Comparison of ENCODE assay signal across 28 cellular contexts in genomic region chr9:132931178-132931735, GRCh38. TPM values are rescaled to one million over a fixed set of nuclear protein-coding genes. Genes with fewer than 3 reads are reported as not detected.
DNase-seq lines count a peak whose midpoint lies in the region; ATAC-seq, FAIRE-seq and TF ChIP-seq lines count a peak whose summit lies in the region.
"Had no signal": no experiment of that assay in that cellular context is flagged by ENCODE, and none has a peak within 500 bp of the region (broad histone marks: within the 10 kb centered on the region; RNA-seq: fewer than 3 reads in every experiment).

No MANE protein-coding gene starts in this region.

- peak overlapping the region in 1 of 2 experiments; percentile 51; a peak in 1 of 4 replicates for H4K8ac ChIP-seq in IMR-90 (ENCODE audit: low read depth in 2 of 2, low read length in 2 of 2)

- peak overlapping the region; percentile 18 for H2BK5ac ChIP-seq in IMR-90 (ENCODE audit: low read depth, low read length, poor library complexity, severe bottlenecking)

- H3K27ac ChIP-seq in IMR-90 (ENCODE audit: insufficient read depth, low read length) (peak overlapping the region; percentile 97), SJSA1 (peak overlapping the region; percentile 85), hepatocyte (no peak overlapping the region)
- H3K27ac ChIP-seq: C4-2B, HL-60 had no signal

- H3K4me2 ChIP-seq in IMR-90 (ENCODE audit: low read depth, low read length) (peak overlapping the region; percentile 78), hepatocyte (no peak overlapping the region)
- H3K4me2 ChIP-seq: SK-N-SH had no signal

- CTCF ChIA-PET in IMR-90 (lab: Yijun Ruan, JAX) = interaction anchor here (0.6 to 1.3 kb wide), 3 partner anchors 9 to 30 kb away, joined by 3 to 4 read pairs (median 3); no protein-coding TSS in a partner anchor

- H4K20me1 ChIP-seq in IMR-90 (ENCODE audit: insufficient read depth, low read length) (peaks cover 14% of the 10 kb centered on the region; the same call in 1 of the 2 replicates), hepatocyte (ENCODE audit: insufficient read depth, poor library complexity, severe bottlenecking) (peaks cover 2% of the 10 kb centered on the region)

- H4K91ac ChIP-seq in IMR-90 (ENCODE audit: insufficient read depth, low read depth, low read length) = peak overlapping the region; percentile 68

- peak overlapping the region; percentile 67; the same call in 1 of the 2 replicates for H3K4ac ChIP-seq in IMR-90 (ENCODE audit: low read depth, low read length)

- peak overlapping the region; percentile 72 for H2BK120ac ChIP-seq in IMR-90 (ENCODE audit: low read depth, low read length)

- H3K14ac ChIP-seq in IMR-90 (replicated peaks; ENCODE audit: low read depth, low read length) = no peak overlapping the region

- peak overlapping the region; percentile 82 for H2BK20ac ChIP-seq in IMR-90 (ENCODE audit: low read depth, low read length)

- no peak for FAIRE-seq in D721Med (lab: Jason Lieb, UNC)

- 80% methylated on average over 1 of the region's 9 CpGs; no CpG with 5 or more reads in 1 of the 2 experiments for WGBS in IMR-90 (ENCODE audit: extremely low coverage in 2 of 2, insufficient read length in 1 of 2), 2 experiments
- WGBS in hepatocyte (ENCODE audit: low lambda C conversion rate, missing lambda C conversion rate) = 70% methylated on average over 9 of the region's 9 CpGs

- H2AK9ac ChIP-seq in IMR-90 (replicated peaks; ENCODE audit: low read depth, low read length, poor library complexity) = no peak overlapping the region

- no peak for TF ChIP-seq CTCF in IMR-90 (conservative IDR thresholded peaks at IDR 0.05; ENCODE audit: low read depth, low read length)
- TF ChIP-seq CTCF in choroid plexus epithelial cell (conservative IDR thresholded peaks at IDR 0.05; ENCODE audit: low read depth, low read length) = no peak
- TF ChIP-seq CTCF in omental fat pad (IDR thresholded peaks at IDR 0.05) = no peak
- no peak for TF ChIP-seq CTCF in D721Med (IDR thresholded peaks at IDR 0.05; ENCODE audit: insufficient read depth, missing control alignments)
- no peak for TF ChIP-seq CTCF in hepatocyte (IDR thresholded peaks at IDR 0.05; ENCODE audit: poor library complexity)

- DNase-seq in IMR-90 (peak; percentile 41), SJSA1 (ENCODE audit: low read depth in 1 of 2, low spot score in 2 of 2) (peak; percentile 79 to 86), choroid plexus epithelial cell (ENCODE audit: low read depth) (peak; percentile 21), omental fat pad (ENCODE audit: low spot score) (no peak), D721Med (ENCODE audit: insufficient read length, low spot score) (no peak), hepatocyte (ENCODE audit: low spot score) (no peak)
- DNase-seq in effector CD4-positive, alpha-beta T cell = no peak
- DNase-seq: Caco-2; CD8-positive, alpha-beta T cell; DMS 273 treated with DMSO at 0.1 percent for 48 hours; DMS79 treated with DMSO at 0.1 percent for 48 hours; H7; KBM-7; NCI-H1048; NCI-H1417; NCI-H1694 treated with DMSO at 0.1 percent for 48 hours; NCI-H2081; NCI-H2227 treated with DMSO at 0.1 percent for 48 hours; NCI-H526 treated with DMSO at 0.1 percent for 48 hours; Right ventricle myocardium superior; RPMI8226; SK-N-SH; SW 1271 had no signal

- peak overlapping the region; percentile 60; the same call in 1 of the 2 replicates for H4K5ac ChIP-seq in IMR-90 (ENCODE audit: low read depth, low read length)

- H3K9me3 ChIP-seq in IMR-90 (ENCODE audit: control insufficient read depth, insufficient read depth, low read length) (no peaks in the 10 kb centered on the region), SJSA1 (replicated peaks) (no peaks in the 10 kb centered on the region), hepatocyte (ENCODE audit: low read depth) (no peaks in the 10 kb centered on the region)
- H3K9me3 ChIP-seq: Caco-2, SK-N-SH had no signal

- H2AFZ ChIP-seq in IMR-90 (replicated peaks; ENCODE audit: low read length, poor library complexity) (no peak overlapping the region), hepatocyte (no peak overlapping the region)

- H2BK15ac ChIP-seq in IMR-90 (ENCODE audit: low read depth, low read length) = no peak overlapping the region; the same call in 2 of the 3 replicates

- H3K9me2 ChIP-seq in hepatocyte (replicated peaks; ENCODE audit: insufficient read depth) = no peaks in the 10 kb centered on the region
- H3K9me2 ChIP-seq: SK-N-SH had no signal

- H3K9ac ChIP-seq in IMR-90 (ENCODE audit: low read depth, low read length) = peak overlapping the region; percentile 35; the same call in 1 of the 2 replicates
- H3K9ac ChIP-seq: SK-N-SH had no signal

- ATAC-seq in IMR-90 (ENCODE audit: low read depth) = peak; percentile 86
- no peak for ATAC-seq in omental fat pad (ENCODE audit: low FRiP score)
- ATAC-seq: CD8-positive, alpha-beta T cell had no signal

- intact Hi-C loops in IMR-90 (cut with micrococcal nuclease) = no loop called here

- no peak for TF ChIP-seq RAD21 in IMR-90 (IDR thresholded peaks at IDR 0.05; ENCODE audit: low read length)

- peaks cover 36% of the 10 kb centered on the region for H3K79me2 ChIP-seq in hepatocyte

- no TSS peak for BruUV-seq in IMR-90 (replicated peaks; lab: Mats Ljungman, UMichigan)

- peak overlapping the region; percentile 24 for H3K18ac ChIP-seq in IMR-90 (ENCODE audit: low read depth, low read length)

- dilution Hi-C loops in IMR-90 (cut with HindIII; ENCODE audit: low sequenced_read_pairs, unreplicated experiment) = no loop called here

- H3K4me1 ChIP-seq in IMR-90 (ENCODE audit: control insufficient read depth, insufficient read depth, low read length) = peaks cover 11% of the 10 kb centered on the region
- H3K4me1 ChIP-seq in SJSA1 (replicated peaks) = peaks cover 58% of the 10 kb centered on the region
- no peaks in the 10 kb centered on the region for H3K4me1 ChIP-seq in hepatocyte (ENCODE audit: insufficient read depth)
- H3K4me1 ChIP-seq: Caco-2 had no signal

- H3K36me3 ChIP-seq in IMR-90 (ENCODE audit: control insufficient read depth, insufficient read depth, low read length) = peaks cover 15% of the 10 kb centered on the region
- peaks cover 61% of the 10 kb centered on the region for H3K36me3 ChIP-seq in SJSA1
- H3K36me3 ChIP-seq in hepatocyte (replicated peaks; ENCODE audit: insufficient read depth, low read depth) = no peaks in the 10 kb centered on the region

- peaks cover 18% of the 10 kb centered on the region for H3K9me1 ChIP-seq in IMR-90 (ENCODE audit: insufficient read depth, low read length)

- no peak overlapping the region for H3K56ac ChIP-seq in IMR-90 (ENCODE audit: extremely low read depth, insufficient read depth, low read length)

- POLR2A ChIA-PET in IMR-90 (lab: Charles Lee; ENCODE audit: unreplicated experiment) = no interaction called here

- TF ChIP-seq POLR2A in IMR-90 (IDR thresholded peaks at IDR 0.05; ENCODE audit: low read depth, low read length) = no peak

- H3K27me3 ChIP-seq in IMR-90 (ENCODE audit: control insufficient read depth, insufficient read depth, low read length) (no peaks in the 10 kb centered on the region), SJSA1 (replicated peaks) (no peaks in the 10 kb centered on the region), hepatocyte (no peaks in the 10 kb centered on the region)

- peak overlapping the region; percentile 66; the same call in 1 of the 2 replicates for H2AK5ac ChIP-seq in IMR-90 (ENCODE audit: low read depth, low read length)

- H3K23ac ChIP-seq in IMR-90 (ENCODE audit: low read depth, low read length) = peak overlapping the region; percentile 12; the same call in 1 of the 2 replicates

- H3K4me3 ChIP-seq in IMR-90 (ENCODE audit: insufficient read depth, low read depth, low read length) = no peak overlapping the region
- H3K4me3 ChIP-seq in SJSA1 = peak overlapping the region; percentile 13; the same call in 1 of the 2 replicates
- no peak overlapping the region for H3K4me3 ChIP-seq in choroid plexus epithelial cell (ENCODE audit: low read depth, low read length)
- H3K4me3 ChIP-seq in hepatocyte = no peak overlapping the region

- peaks cover 36 to 61% of the 10 kb centered on the region in 2 experiments for H3K79me1 ChIP-seq in IMR-90 (ENCODE audit: low read depth in 1 of 2, low read length in 2 of 2)

- in situ Hi-C loops in IMR-90 (cut with MboI; ENCODE audit: low sequenced_read_pairs) = no loop called here

RNA-seq across cellular contexts. Expression of gene TSC1, which starts 13.2 kb away (rescaled TPM):
- 44.2 and 56.3 TPM in 2 replicates for total RNA-seq in IMR-90 (2012; rRNA removed)
- polyA plus RNA-seq in IMR-90 (2012; rRNA removed) = 24.0 and 25.7 TPM in 2 replicates
- polyA plus RNA-seq in IMR-90 (2012; cell fraction: cytosol; rRNA removed) = 9.0 and 12.4 TPM in 2 replicates
- 57.8 and 168 TPM in 2 replicates for polyA plus RNA-seq in IMR-90 (2012; cell fraction: nucleus; rRNA removed; ENCODE audit: low replicate concordance)
- total RNA-seq in SJSA1 (2014; rRNA removed; shearing (Covaris generic)) = 44.0 and 54.5 TPM in 2 replicates
- total RNA-seq in omental fat pad = 10 to 100 TPM; 40.7 to 68.4 (median 46.5) TPM
- total RNA-seq in hepatocyte = 36.9 and 47.8 TPM in 2 replicates
- 19.5 and 22.7 TPM in 2 replicates for polyA plus RNA-seq in hepatocyte

RNA-seq across cellular contexts. Expression of gene GFI1B, which starts 47.2 kb away (rescaled TPM):
- total RNA-seq in IMR-90 (2012; rRNA removed) (not detected in 2 replicates), omental fat pad (not detected), hepatocyte (0.10 TPM in 1 of 2 replicates, not detected in the other)
- polyA plus RNA-seq in IMR-90 (2012; rRNA removed) (0.02 TPM in 1 of 2 replicates, not detected in the other), hepatocyte (not detected in 2 replicates)
- not detected in 2 replicates for polyA plus RNA-seq in IMR-90 (2012; cell fraction: cytosol; rRNA removed)
- polyA plus RNA-seq in IMR-90 (2012; cell fraction: nucleus; rRNA removed; ENCODE audit: low replicate concordance) = not detected in 2 replicates
- 0.05 TPM in 1 of 2 replicates, not detected in the other for total RNA-seq in SJSA1 (2014; rRNA removed; shearing (Covaris generic))
- total RNA-seq: A673; B cell; CD8-positive, alpha-beta T cell; H7; NCI-H460; Right ventricle myocardium superior had no signal
- polyA plus RNA-seq: SK-N-SH had no signal

RNA-seq across cellular contexts. Expression of gene SPACA9, which starts 52.6 kb away (rescaled TPM):
- total RNA-seq in IMR-90 (2012; rRNA removed) (0.90 and 1.1 TPM in 2 replicates), omental fat pad (1 to 10 TPM; 2.9 to 3.8 (median 3.3) TPM), hepatocyte (0.44 and 1.9 TPM in 2 replicates)
- polyA plus RNA-seq in IMR-90 (2012; rRNA removed) (4.3 and 4.9 TPM in 2 replicates), hepatocyte (3.3 and 5.6 TPM in 2 replicates)
- polyA plus RNA-seq in IMR-90 (2012; cell fraction: cytosol; rRNA removed) = 4.5 and 5.6 TPM in 2 replicates
- 3.6 and 3.9 TPM in 2 replicates for polyA plus RNA-seq in IMR-90 (2012; cell fraction: nucleus; rRNA removed; ENCODE audit: low replicate concordance)
- total RNA-seq in SJSA1 (2014; rRNA removed; shearing (Covaris generic)) = 1.2 and 1.8 TPM in 2 replicates

RNA-seq across cellular contexts. Expression of gene AK8, which starts 53.2 kb away (rescaled TPM):
- total RNA-seq in IMR-90 (2012; rRNA removed) (under 0.01 TPM in 2 replicates), omental fat pad (1 to 10 TPM in 3 of 4 donors, not detected in 1; 1.0 to 1.3 (median 1.3) TPM), hepatocyte (0.40 and 1.8 TPM in 2 replicates)
- polyA plus RNA-seq in IMR-90 (2012; rRNA removed) (0.09 and 0.19 TPM in 2 replicates), hepatocyte (2.6 and 4.5 TPM in 2 replicates)
- 0.09 and 0.13 TPM in 2 replicates for polyA plus RNA-seq in IMR-90 (2012; cell fraction: cytosol; rRNA removed)
- polyA plus RNA-seq in IMR-90 (2012; cell fraction: nucleus; rRNA removed; ENCODE audit: low replicate concordance) = 0.14 and 0.15 TPM in 2 replicates
- total RNA-seq in SJSA1 (2014; rRNA removed; shearing (Covaris generic)) = 0.13 TPM in 1 of 2 replicates, not detected in the other
- total RNA-seq: A673; CD8-positive, alpha-beta T cell had no signal

Comparison
In these comparisons a context has a peak if more than half of its experiments do, and no peak if none do; other contexts are left out.
1. DNase-seq: peak in IMR-90 (single experiment), SJSA1 (2 of 2) and choroid plexus epithelial cell (single experiment); none in effector CD4-positive, alpha-beta T cell (single experiment), omental fat pad (single experiment), D721Med (single experiment) and hepatocyte (single experiment).